Comparison of ENCODE assay signal across 24 cellular contexts in the genomic region with DNA sequence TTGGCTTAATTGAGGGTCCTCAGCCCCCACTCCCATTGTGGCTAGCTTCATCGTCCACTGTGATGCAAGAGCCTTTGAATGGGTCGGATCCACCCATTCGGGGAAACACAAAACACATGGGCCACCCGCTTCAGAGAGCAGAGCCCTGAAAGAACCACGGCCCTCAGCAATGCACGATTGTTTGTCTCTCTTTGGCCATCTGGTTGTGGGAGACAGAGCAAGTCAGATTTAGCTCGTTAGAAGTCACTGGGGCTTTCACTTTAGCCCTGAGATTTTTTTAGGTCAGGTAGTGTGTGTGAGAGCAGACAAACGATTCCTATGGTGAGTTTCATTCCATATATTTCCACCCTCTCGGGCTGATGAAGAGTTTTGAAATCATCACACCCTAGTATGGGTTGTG.
"Had no signal": no experiment of that assay in that cellular context is flagged by ENCODE, and none has a peak within 500 bp of the region (broad histone marks: within the 10 kb centered on the region; RNA-seq: fewer than 3 reads in every experiment).

No MANE protein-coding gene starts in this region.

- H3K9me3 ChIP-seq: breast epithelium, Peyer's patch, SJCRH30, SK-N-SH had no signal

- H3K4me2 ChIP-seq: SK-N-SH had no signal

- H3K27ac ChIP-seq: Peyer's patch, RWPE1, SJCRH30, VCaP had no signal

- H3K9me3 Mint-ChIP-seq: activated CD4-positive, alpha-beta memory T cell treated with anti-CD3 and anti-CD28 coated beads for 36 hours; activated CD4-positive, alpha-beta T cell treated with anti-CD3 and anti-CD28 coated beads, Interleukin-2, amount 10 ng/mL, durations not matched to agents 7 days and 5 days; activated naive CD8-positive, alpha-beta T cell treated with anti-CD3 and anti-CD28 coated beads, Interleukin-2, amount 10 ng/mL, durations not matched to agents 7 days and 5 days had no signal

- H3K27ac Mint-ChIP-seq: activated CD4-positive, alpha-beta memory T cell treated with anti-CD3 and anti-CD28 coated beads for 36 hours; activated CD4-positive, alpha-beta T cell treated with anti-CD3 and anti-CD28 coated beads, Interleukin-2, amount 10 ng/mL, durations not matched to agents 7 days and 5 days; activated naive CD8-positive, alpha-beta T cell treated with anti-CD3 and anti-CD28 coated beads, Interleukin-2, amount 10 ng/mL, durations not matched to agents 7 days and 5 days had no signal

- DNase-seq: activated CD4-positive, alpha-beta memory T cell treated with anti-CD3 and anti-CD28 coated beads for 36 hours; activated CD4-positive, alpha-beta T cell treated with anti-CD3 and anti-CD28 coated beads, Interleukin-2, amount 10 ng/mL, durations not matched to agents 7 days and 5 days; activated CD4-positive, CD25-positive, alpha-beta regulatory T cell; activated naive CD4-positive, alpha-beta T cell treated with anti-CD3 and anti-CD28 coated beads, Interleukin-2, amount 50 U/mL, for 16 hours; activated naive CD8-positive, alpha-beta T cell treated with anti-CD3 and anti-CD28 coated beads, Interleukin-2, amount 10 ng/mL, durations not matched to agents 7 days and 5 days; activated T-cell treated with anti-CD3 and anti-CD28 coated beads for 4 hours; aorta; caudate nucleus; Karpas-422; NCI-H1105 treated with DMSO at 0.1 percent for 48 hours; NCI-H1436 treated with DMSO at 0.1 percent for 48 hours; NCI-H187; NCI-H2081; NCI-H446; NCI-H524; NCI-H748 treated with DMSO at 0.1 percent for 48 hours; Peyer's patch; Right ventricle myocardium superior; SJCRH30; SK-N-SH; T-helper 1 cell had no signal

- H3K36me3 ChIP-seq: breast epithelium, Peyer's patch, SJCRH30 had no signal

- H3K4me3 Mint-ChIP-seq: activated CD4-positive, alpha-beta memory T cell treated with anti-CD3 and anti-CD28 coated beads for 36 hours; activated CD4-positive, alpha-beta T cell treated with anti-CD3 and anti-CD28 coated beads, Interleukin-2, amount 10 ng/mL, durations not matched to agents 7 days and 5 days; activated naive CD8-positive, alpha-beta T cell treated with anti-CD3 and anti-CD28 coated beads, Interleukin-2, amount 10 ng/mL, durations not matched to agents 7 days and 5 days had no signal

- H3K4me1 Mint-ChIP-seq: activated CD4-positive, alpha-beta T cell treated with anti-CD3 and anti-CD28 coated beads, Interleukin-2, amount 10 ng/mL, durations not matched to agents 7 days and 5 days; activated naive CD8-positive, alpha-beta T cell treated with anti-CD3 and anti-CD28 coated beads, Interleukin-2, amount 10 ng/mL, durations not matched to agents 7 days and 5 days had no signal

- H3K27me3 ChIP-seq: breast epithelium, Peyer's patch, SJCRH30 had no signal

- H3K36me3 Mint-ChIP-seq: activated CD4-positive, alpha-beta memory T cell treated with anti-CD3 and anti-CD28 coated beads for 36 hours; activated naive CD8-positive, alpha-beta T cell treated with anti-CD3 and anti-CD28 coated beads, Interleukin-2, amount 10 ng/mL, durations not matched to agents 7 days and 5 days had no signal

- H3K4me1 ChIP-seq: breast epithelium, Peyer's patch had no signal

- H3K4me3 ChIP-seq: breast epithelium, Peyer's patch, SJCRH30 had no signal

- H3K9ac ChIP-seq: SK-N-SH had no signal
